Comparison of ENCODE assay signal across 1 cellular context in genomic region chr2:69524799-69525198, GRCh38.
TF ChIP-seq lines count a peak whose summit lies in the region.

No MANE protein-coding gene starts in this region.

TF ChIP-seq in H1, 55 proteins besides CTCF, POLR2A, EP300 and RAD21:
- TF ChIP-seq E2F6 (IDR thresholded peaks at IDR 0.05), result no peak
